Comparison of ENCODE assay signal across 26 cellular contexts in the genomic region with DNA sequence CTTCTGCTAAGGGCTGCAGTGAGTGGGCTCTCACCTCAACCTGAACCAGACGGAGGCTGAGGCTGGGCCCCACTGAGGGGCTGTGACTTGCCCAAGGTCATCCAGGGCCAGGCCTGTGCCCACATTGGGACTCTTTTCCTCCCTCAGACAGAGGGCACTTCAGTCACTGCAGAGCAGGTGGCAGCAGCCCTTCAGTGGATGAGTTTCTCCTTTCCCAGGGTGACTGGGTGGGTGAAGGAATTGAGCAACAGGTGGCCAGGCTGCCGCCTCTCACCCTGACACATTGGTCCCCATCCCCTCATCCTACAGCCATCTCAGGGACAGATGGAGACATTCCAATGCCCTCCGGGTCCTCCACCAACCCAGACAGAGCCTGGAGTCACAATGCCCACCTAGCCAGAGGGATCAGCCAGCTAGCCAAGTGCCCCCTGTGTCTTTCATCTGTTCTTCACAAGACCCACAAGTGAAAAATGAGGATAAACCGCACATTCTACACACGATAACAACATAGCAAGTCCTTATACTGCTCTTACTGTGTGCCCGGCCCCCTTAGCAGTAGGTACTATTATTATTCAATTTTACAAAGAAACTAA. TPM values are rescaled to one million over a fixed set of nuclear protein-coding genes. Genes with fewer than 3 reads are reported as not detected.
DNase-seq lines count a peak whose midpoint lies in the region; ATAC-seq and TF ChIP-seq lines count a peak whose summit lies in the region.
"Had no signal": no experiment of that assay in that cellular context is flagged by ENCODE, and none has a peak within 500 bp of the region (broad histone marks: within the 10 kb centered on the region; RNA-seq: fewer than 3 reads in every experiment).

No MANE protein-coding gene starts in this region.

- peaks cover 2% of the 10 kb centered on the region for H4K20me1 ChIP-seq in H9 (ENCODE audit: control insufficient read depth, insufficient read depth, insufficient read length)

- no peaks in the 10 kb centered on the region for H3K9me3 ChIP-seq in H9 (ENCODE audit: control insufficient read depth, low read depth, low read length)
- H3K9me3 ChIP-seq: SK-N-SH had no signal

- H4K8ac ChIP-seq in H9 (replicated peaks; ENCODE audit: insufficient read length, low read depth, low read length) = no peak overlapping the region

- ATAC-seq in sciatic nerve = no peak
- ATAC-seq in GM21786 (IDR thresholded peaks at IDR 0.05; ENCODE audit: unreplicated experiment) = no peak
- ATAC-seq in HG02870 (IDR thresholded peaks at IDR 0.05; ENCODE audit: unreplicated experiment) = no peak
- ATAC-seq: K562, left cardiac atrium had no signal

- no peak overlapping the region for H2BK20ac ChIP-seq in H9 (ENCODE audit: low read depth, low read length, poor library complexity, severe bottlenecking)

- no peak overlapping the region for H3T11ph ChIP-seq in H9 (ENCODE audit: low read length)

- no peak overlapping the region for H3K27ac ChIP-seq in H9 (ENCODE audit: insufficient read length, low read depth, low read length)
- H3K27ac ChIP-seq: BLaER1, epithelial cell of prostate had no signal

- H3K27me3 Mint-ChIP-seq in H9 (ENCODE audit: low read depth) (peaks cover 99% of the 10 kb centered on the region), endothelial cell (ENCODE audit: unreplicated experiment) (peaks cover 50% of the 10 kb centered on the region), HFFc6 (ENCODE audit: insufficient read depth) (peaks cover 64% of the 10 kb centered on the region)

- no peak overlapping the region for H3K23ac ChIP-seq in H9 (ENCODE audit: insufficient read length, low read depth, low read length)

- no peak overlapping the region for H3K14ac ChIP-seq in H9 (ENCODE audit: insufficient read depth, low read length)

- H4K91ac ChIP-seq in H9 (ENCODE audit: insufficient read length, low read depth, low read length) = no peak overlapping the region

- peaks cover 24% of the 10 kb centered on the region for H3K23me2 ChIP-seq in H9 (ENCODE audit: insufficient read length, low read depth, low read length, poor library complexity, severe bottlenecking)

- H2BK15ac ChIP-seq in H9 (ENCODE audit: low read depth, low read length) = no peak overlapping the region

- peak; percentile 27 for DNase-seq in NCI-H2227 treated with DMSO at 0.1 percent for 48 hours (lab: John Stamatoyannopoulos, UW)
- no peak for DNase-seq in NCI-H2227 (lab: John Stamatoyannopoulos, UW; ENCODE audit: unreplicated experiment)
- DNase-seq in H9 = peak; percentile 17
- DNase-seq in endothelial cell (ENCODE audit: low spot score) = no peak
- peak; percentile 26 for DNase-seq in sciatic nerve (ENCODE audit: low spot score)
- DNase-seq in HFFc6 = no peak
- DNase-seq: activated CD4-positive, alpha-beta T cell treated with anti-CD3 and anti-CD28 coated beads, Interleukin-2, amount 10 ng/mL, durations not matched to agents 24 days and 14 days; activated naive CD8-positive, alpha-beta T cell treated with anti-CD3 and anti-CD28 coated beads, Interleukin-2, amount 10 ng/mL, durations not matched to agents 7 days and 5 days; COR-L47; EL; left cardiac atrium; mammary epithelial cell; NCI-H526 treated with DMSO at 0.1 percent for 48 hours; RPMI8226; SK-N-SH; stimulated activated CD4-positive, alpha-beta T cell treated with anti-CD3 and anti-CD28 coated beads, Interleukin-1b, Interleukin-23, amount 100 ng/mL, for 48 hours; T-helper 2 cell; trophoblast cell had no signal

- H3K4me1 ChIP-seq in H9 (ENCODE audit: insufficient read depth, low read length) = no peaks in the 10 kb centered on the region; the same call in 1 of the 2 replicates

- no peak overlapping the region for H2BK120ac ChIP-seq in H9 (ENCODE audit: low read depth, low read length, poor library complexity, severe bottlenecking)

- no peak overlapping the region for H3K4ac ChIP-seq in H9 (ENCODE audit: low read depth, low read length)

- H3K79me2 ChIP-seq in H9 (ENCODE audit: insufficient read depth, low read length) = no peaks in the 10 kb centered on the region

- H3K4me3 Mint-ChIP-seq in H9 = peak overlapping the region; percentile 38 to 81; a peak in 4 of 5 replicates
- peak overlapping the region; percentile 59 for H3K4me3 Mint-ChIP-seq in endothelial cell (ENCODE audit: unreplicated experiment)
- H3K4me3 Mint-ChIP-seq in HFFc6 = no peak overlapping the region
- H3K4me3 Mint-ChIP-seq: activated CD4-positive, alpha-beta T cell treated with anti-CD3 and anti-CD28 coated beads, Interleukin-2, amount 10 ng/mL, durations not matched to agents 24 days and 14 days; activated naive CD8-positive, alpha-beta T cell treated with anti-CD3 and anti-CD28 coated beads, Interleukin-2, amount 10 ng/mL, durations not matched to agents 7 days and 5 days had no signal

- H3K27ac Mint-ChIP-seq in H9 (no peak overlapping the region), endothelial cell (ENCODE audit: unreplicated experiment) (peak overlapping the region; percentile 42), HFFc6 (no peak overlapping the region)
- H3K27ac Mint-ChIP-seq: activated CD4-positive, alpha-beta T cell treated with anti-CD3 and anti-CD28 coated beads, Interleukin-2, amount 10 ng/mL, durations not matched to agents 24 days and 14 days; activated naive CD8-positive, alpha-beta T cell treated with anti-CD3 and anti-CD28 coated beads, Interleukin-2, amount 10 ng/mL, durations not matched to agents 7 days and 5 days; activated T-helper 2 cell treated with anti-CD3 and anti-CD28 coated beads, Interferon-gamma antibody, Interleukin-2, Interleukin-4, amounts not matched to agents 10 μg/mL and 5 μg/mL and 100 μg/mL, durations not matched to agents 14 hours and 24 hours and 36 hours had no signal

- H3K18ac ChIP-seq in H9 (ENCODE audit: insufficient read length, low read depth, low read length) = no peak overlapping the region

- H3K36me3 Mint-ChIP-seq in H9 (ENCODE audit: insufficient read depth in 1 of 3, low read depth in 3 of 3) (no peaks in the 10 kb centered on the region; a peak in 1 of 7 replicates), endothelial cell (ENCODE audit: low read depth, unreplicated experiment) (peaks cover 3% of the 10 kb centered on the region), HFFc6 (ENCODE audit: low read depth) (peaks cover 13% of the 10 kb centered on the region; the same call in 1 of the 2 replicates)

- no peak overlapping the region for H2BK12ac ChIP-seq in H9 (ENCODE audit: insufficient read length, low read depth, low read length)

- peaks cover 59% of the 10 kb centered on the region for H3K27me3 ChIP-seq in H9 (ENCODE audit: insufficient read depth, low read length)

- H3K4me1 Mint-ChIP-seq in H9 (peaks cover 22 to 37% of the 10 kb centered on the region in 2 experiments), endothelial cell (ENCODE audit: unreplicated experiment) (peaks cover 22% of the 10 kb centered on the region), HFFc6 (ENCODE audit: low read depth) (peaks cover 8% of the 10 kb centered on the region)

- peak overlapping the region; percentile 36 for H3K4me2 ChIP-seq in H9 (ENCODE audit: insufficient read depth, insufficient read length, low read length)
- H3K4me2 ChIP-seq: SK-N-SH had no signal

- no peak overlapping the region for H3K56ac ChIP-seq in H9 (ENCODE audit: insufficient read length, low read depth, low read length)

- intact Hi-C loops in sciatic nerve (cut with DNase I) = no loop called here

- no peak overlapping the region for H4K5ac ChIP-seq in H9 (ENCODE audit: insufficient read length, low read depth, low read length)

- H3K9ac ChIP-seq in H9 (ENCODE audit: extremely low read depth, insufficient read length, low read length) = no peak overlapping the region
- H3K9ac ChIP-seq: BLaER1, SK-N-SH had no signal

- no peaks in the 10 kb centered on the region for H3K79me1 ChIP-seq in H9 (ENCODE audit: insufficient read depth, low read depth, low read length, poor library complexity, severe bottlenecking)

- H3K9me3 Mint-ChIP-seq in H9 (peaks cover 2 to 12% of the 10 kb centered on the region in 2 experiments; a peak in 4 of 5 replicates), endothelial cell (ENCODE audit: unreplicated experiment) (no peaks in the 10 kb centered on the region), HFFc6 (peaks cover 13% of the 10 kb centered on the region)
- H3K9me3 Mint-ChIP-seq: activated T-helper 2 cell treated with anti-CD3 and anti-CD28 coated beads, Interferon-gamma antibody, Interleukin-2, Interleukin-4, amounts not matched to agents 10 μg/mL and 5 μg/mL and 100 μg/mL, durations not matched to agents 14 hours and 24 hours and 36 hours had no signal

- H2AK5ac ChIP-seq in H9 (ENCODE audit: insufficient read length, low read length) = no peak overlapping the region

- no peak overlapping the region for H2AFZ ChIP-seq in H9 (ENCODE audit: low read length)

- WGBS in H9 (ENCODE audit: extremely low coverage, insufficient read length, low lambda C conversion rate) = no CpG with 5 or more reads among the region's 6 CpGs

- TF ChIP-seq CTCF in H9 (conservative IDR thresholded peaks at IDR 0.05) (no peak), endothelial cell (IDR thresholded peaks at IDR 0.05; ENCODE audit: unreplicated experiment) (no peak), HFFc6 (IDR thresholded peaks at IDR 0.05) (no peak)

- H2BK5ac ChIP-seq in H9 (ENCODE audit: insufficient read length, low read length) = no peak overlapping the region

RNA-seq across cellular contexts. Expression of gene SLC18A3, which starts 1.8 kb away (rescaled TPM):
- not detected in 2 replicates for total RNA-seq in H9 (2021)
- total RNA-seq in endothelial cell (ENCODE audit: unreplicated experiment) = 0.72 TPM
- not detected for total RNA-seq in sciatic nerve
- not detected for total RNA-seq in HFFc6 (2021; fragmentation: NEBNext Ultra II Directional; extraction: Animal tissue kit (Norgen Biotek cat#: 25700))
- total RNA-seq: activated CD4-positive, alpha-beta T cell treated with anti-CD3 and anti-CD28 coated beads, Interleukin-2, amount 10 ng/mL, durations not matched to agents 24 days and 14 days; activated naive CD8-positive, alpha-beta T cell treated with anti-CD3 and anti-CD28 coated beads, Interleukin-2, amount 10 ng/mL, durations not matched to agents 7 days and 5 days; K562; left cardiac atrium; mammary epithelial cell; pulmonary artery endothelial cell; skeletal muscle tissue had no signal

RNA-seq across cellular contexts. Expression of gene CHAT, which starts 5.6 kb away (rescaled TPM):
- not detected in 2 replicates for total RNA-seq in H9 (2021)
- 0.23 TPM for total RNA-seq in endothelial cell (ENCODE audit: unreplicated experiment)
- total RNA-seq in sciatic nerve = not detected
- not detected for total RNA-seq in HFFc6 (2021; fragmentation: NEBNext Ultra II Directional; extraction: Animal tissue kit (Norgen Biotek cat#: 25700))
- total RNA-seq: activated CD4-positive, alpha-beta T cell treated with anti-CD3 and anti-CD28 coated beads, Interleukin-2, amount 10 ng/mL, durations not matched to agents 24 days and 14 days; activated naive CD8-positive, alpha-beta T cell treated with anti-CD3 and anti-CD28 coated beads, Interleukin-2, amount 10 ng/mL, durations not matched to agents 7 days and 5 days; K562; left cardiac atrium; mammary epithelial cell; pulmonary artery endothelial cell; skeletal muscle tissue had no signal

Comparison
In these comparisons a context has a peak if more than half of its experiments do, and no peak if none do; other contexts are left out.
1. DNase-seq: peak in NCI-H2227 treated with DMSO at 0.1 percent for 48 hours (single experiment), H9 (single experiment) and sciatic nerve (single experiment); none in NCI-H2227 (single experiment), endothelial cell (single experiment) and HFFc6 (single experiment).